ENCODE assay signal across 9 cellular contexts in genomic region chr18:22223263-22223960, GRCh38. TPM values are rescaled to one million over a fixed set of nuclear protein-coding genes. Genes with fewer than 3 reads are reported as not detected.
DNase-seq lines count a peak whose midpoint lies in the region; ATAC-seq and TF ChIP-seq lines count a peak whose summit lies in the region.
"Had no signal": no experiment of that assay in that cellular context is flagged by ENCODE, and none has a peak within 500 bp of the region (broad histone marks: within the 10 kb centered on the region; RNA-seq: fewer than 3 reads in every experiment).

No MANE protein-coding gene starts in this region.

- H3K36me3 Mint-ChIP-seq in progenitor cell of endocrine pancreas (ENCODE audit: insufficient read depth): no peaks in the 10 kb centered on the region

- no peaks in the 10 kb centered on the region for H3K27me3 ChIP-seq in left lung

- H3K36me3 ChIP-seq in left lung: no peaks in the 10 kb centered on the region

- H3K27ac Mint-ChIP-seq in progenitor cell of endocrine pancreas: no peak overlapping the region

- no peak overlapping the region for H3K27ac ChIP-seq in left lung

- no peaks in the 10 kb centered on the region for H3K9me3 ChIP-seq in left lung

- intact Hi-C loops in left lung (cut with DNase I): no loop called here

- TF ChIP-seq CTCF in astrocyte of the cerebellum (IDR thresholded peaks at IDR 0.05; ENCODE audit: low read depth, low read length, missing control alignments) (no peak), left lung (IDR thresholded peaks at IDR 0.05) (no peak), progenitor cell of endocrine pancreas (IDR thresholded peaks at IDR 0.05; ENCODE audit: unreplicated experiment) (no peak)

- ATAC-seq in left lung (peak; percentile 99), HG03354 (IDR thresholded peaks at IDR 0.05; ENCODE audit: poor library complexity, severe bottlenecking, unreplicated experiment) (no peak), HG02623 (IDR thresholded peaks at IDR 0.05; ENCODE audit: unreplicated experiment) (no peak)

- DNase-seq in 8988T (peak; percentile 80), HPDE6-E6E7 (ENCODE audit: extremely low spot score) (peak; percentile 98), astrocyte of the cerebellum (ENCODE audit: low read depth) (peak; percentile 44), left lung (peak; percentile 92 to 93), hippocampal formation (lab: John Stamatoyannopoulos, UW) (no peak), progenitor cell of endocrine pancreas (ENCODE audit: low spot score, unreplicated experiment) (no peak)
- DNase-seq: head of caudate nucleus had no signal

- H3K4me3 ChIP-seq in astrocyte of the cerebellum (ENCODE audit: low read depth, low read length) (no peak overlapping the region), left lung (no peak overlapping the region)

- peaks cover 3% of the 10 kb centered on the region for H3K9me3 Mint-ChIP-seq in progenitor cell of endocrine pancreas (ENCODE audit: low read depth)

- no peaks in the 10 kb centered on the region for H3K4me1 Mint-ChIP-seq in progenitor cell of endocrine pancreas (ENCODE audit: low read depth)

- no peak overlapping the region for H3K4me3 Mint-ChIP-seq in progenitor cell of endocrine pancreas (ENCODE audit: low read depth)

- H3K27me3 Mint-ChIP-seq in progenitor cell of endocrine pancreas: peaks cover 6% of the 10 kb centered on the region

- in situ Hi-C loops in astrocyte of the cerebellum (cut with HindIII; ENCODE audit: low sequenced_read_pairs): no loop called here

- H3K4me1 ChIP-seq in left lung: no peaks in the 10 kb centered on the region

RNA-seq across cellular contexts. Expression of gene GATA6, which starts 54.0 kb away (rescaled TPM):
- 10 to 100 TPM; 20.6 to 29.9 TPM for total RNA-seq in left lung
- total RNA-seq in progenitor cell of endocrine pancreas: 112 and 114 TPM in 2 replicates

Comparison
In these comparisons a context has a peak if more than half of its experiments do, and no peak if none do; other contexts are left out.
1. DNase-seq: peak in 8988T (single experiment), HPDE6-E6E7 (single experiment), astrocyte of the cerebellum (single experiment) and left lung (2 of 2); none in hippocampal formation (0 of 2) and progenitor cell of endocrine pancreas (single experiment).